Comparison of ENCODE assay signal across 20 cellular contexts in genomic region chr20:62493253-62493885, GRCh38. TPM values are rescaled to one million over a fixed set of nuclear protein-coding genes. Genes with fewer than 3 reads are reported as not detected.
"Had no signal": no experiment of that assay in that cellular context is flagged by ENCODE, and none has a peak within 500 bp of the region (broad histone marks: within the 10 kb centered on the region; RNA-seq: fewer than 3 reads in every experiment).

No MANE protein-coding gene starts in this region.

- H3K36me3 Mint-ChIP-seq: activated CD8-positive, alpha-beta memory T cell treated with anti-CD3 and anti-CD28 coated beads, Interleukin-2, amount 10 ng/mL, durations not matched to agents 7 days and 5 days; activated naive CD8-positive, alpha-beta T cell treated with anti-CD3 and anti-CD28 coated beads for 36 hours; brain; stimulated activated effector memory CD8-positive, alpha-beta T cell treated with anti-CD3 and anti-CD28 coated beads, Interleukin-12 subunit alpha, Interleukin-12 subunit beta, amount 100 ng/mL, for 72 hours had no signal

- H3K4me1 ChIP-seq: left lung had no signal

- H3K27ac ChIP-seq: left lung, ovary, sigmoid colon, tibial artery had no signal

- H3K4me3 Mint-ChIP-seq: activated CD4-positive, alpha-beta memory T cell treated with anti-CD3 and anti-CD28 coated beads, Interleukin-2, amount 10 ng/mL, durations not matched to agents 7 days and 5 days; activated CD8-positive, alpha-beta memory T cell treated with anti-CD3 and anti-CD28 coated beads, Interleukin-2, amount 10 ng/mL, durations not matched to agents 7 days and 5 days; brain; stimulated activated effector memory CD8-positive, alpha-beta T cell treated with anti-CD3 and anti-CD28 coated beads, Interleukin-12 subunit alpha, Interleukin-12 subunit beta, amount 100 ng/mL, for 72 hours had no signal

- DNase-seq: activated CD4-positive, alpha-beta memory T cell treated with anti-CD3 and anti-CD28 coated beads, Interleukin-2, amount 10 ng/mL, durations not matched to agents 7 days and 5 days; activated CD8-positive, alpha-beta memory T cell treated with anti-CD3 and anti-CD28 coated beads, Interleukin-2, amount 10 ng/mL, durations not matched to agents 7 days and 5 days; activated naive CD8-positive, alpha-beta T cell treated with anti-CD3 and anti-CD28 coated beads for 36 hours; amygdala; central memory CD4-positive, alpha-beta T cell; erythroblast; foreskin melanocyte; glutamatergic neuron; kidney; left lung; ovary; sigmoid colon; stimulated activated CD4-positive, alpha-beta T cell treated with anti-CD3 and anti-CD28 coated beads, Interleukin-4, amount 100 ng/mL, for 24 hours; tibial artery had no signal

- H3K4me3 ChIP-seq: left lung, ovary, sigmoid colon, tibial artery had no signal

- H3K9me3 ChIP-seq: left lung, ovary, sigmoid colon had no signal

- H3K36me3 ChIP-seq: left lung, ovary, sigmoid colon, tibial artery had no signal

- H3K27me3 ChIP-seq: ovary had no signal

- ATAC-seq: activated CD8-positive, alpha-beta memory T cell treated with anti-CD3 and anti-CD28 coated beads, Interleukin-2, amount 10 ng/mL, durations not matched to agents 7 days and 5 days; left lung had no signal

- H3K4me1 Mint-ChIP-seq: activated CD4-positive, alpha-beta memory T cell treated with anti-CD3 and anti-CD28 coated beads, Interleukin-2, amount 10 ng/mL, durations not matched to agents 7 days and 5 days; activated CD8-positive, alpha-beta memory T cell treated with anti-CD3 and anti-CD28 coated beads, Interleukin-2, amount 10 ng/mL, durations not matched to agents 7 days and 5 days; activated naive CD8-positive, alpha-beta T cell treated with anti-CD3 and anti-CD28 coated beads for 36 hours; brain; stimulated activated effector memory CD8-positive, alpha-beta T cell treated with anti-CD3 and anti-CD28 coated beads, Interleukin-12 subunit alpha, Interleukin-12 subunit beta, amount 100 ng/mL, for 72 hours had no signal

- H3K27ac Mint-ChIP-seq: activated CD4-positive, alpha-beta memory T cell treated with anti-CD3 and anti-CD28 coated beads, Interleukin-2, amount 10 ng/mL, durations not matched to agents 7 days and 5 days; activated CD8-positive, alpha-beta memory T cell treated with anti-CD3 and anti-CD28 coated beads, Interleukin-2, amount 10 ng/mL, durations not matched to agents 7 days and 5 days; activated naive CD8-positive, alpha-beta T cell treated with anti-CD3 and anti-CD28 coated beads for 36 hours; brain had no signal

- H3K9me3 Mint-ChIP-seq: activated CD4-positive, alpha-beta memory T cell treated with anti-CD3 and anti-CD28 coated beads, Interleukin-2, amount 10 ng/mL, durations not matched to agents 7 days and 5 days; activated naive CD8-positive, alpha-beta T cell treated with anti-CD3 and anti-CD28 coated beads for 36 hours; stimulated activated effector memory CD8-positive, alpha-beta T cell treated with anti-CD3 and anti-CD28 coated beads, Interleukin-12 subunit alpha, Interleukin-12 subunit beta, amount 100 ng/mL, for 72 hours had no signal

RNA-seq across cellular contexts. Expression of gene GATA5, which starts 17.6 kb away (rescaled TPM):
- total RNA-seq: activated CD4-positive, alpha-beta memory T cell treated with anti-CD3 and anti-CD28 coated beads, Interleukin-2, amount 10 ng/mL, durations not matched to agents 7 days and 5 days; activated CD8-positive, alpha-beta memory T cell treated with anti-CD3 and anti-CD28 coated beads, Interleukin-2, amount 10 ng/mL, durations not matched to agents 7 days and 5 days; activated naive CD8-positive, alpha-beta T cell treated with anti-CD3 and anti-CD28 coated beads for 36 hours; myocyte; subcutaneous adipose tissue; T-helper 2 cell treated with Interferon-gamma antibody and Interleukin-4, amounts not matched to agents 100 ng/mL and 5 ng/mL, for 36 hours had no signal
- polyA plus RNA-seq: neural cell had no signal
